24 cellular contexts compared by ENCODE assay signal in genomic region chr2:179201884-179202283, GRCh38.
A peak's percentile ranks its signal among the peaks of the same experiment; 100 is the strongest.
DNase-seq lines count a peak whose midpoint lies in the region; ATAC-seq, FAIRE-seq and TF ChIP-seq lines count a peak whose summit lies in the region.
"Had no signal": no experiment of that assay in that cellular context is flagged by ENCODE, and none has a peak within 500 bp of the region (broad histone marks: within the 10 kb centered on the region; RNA-seq: fewer than 3 reads in every experiment).

No MANE protein-coding gene starts in this region.

- POLR2A ChIA-PET in HEK293 (lab: Yijun Ruan, JAX), result no interaction called here

- no peak overlapping the region for H3K4me3 Mint-ChIP-seq in immature natural killer cell
- H3K4me3 Mint-ChIP-seq: activated CD8-positive, alpha-beta memory T cell treated with anti-CD3 and anti-CD28 coated beads, Interleukin-2, amount 10 ng/mL, durations not matched to agents 7 days and 5 days; nephron had no signal

- peak; percentile 37 for DNase-seq in ACHN
- peak; percentile 34 for DNase-seq in RCC 7860 (ENCODE audit: low spot score)
- DNase-seq in fibroblast of the conjunctiva (ENCODE audit: low read depth), result peak; percentile 18
- no peak for DNase-seq in HuH-7 (ENCODE audit: low spot score)
- DNase-seq in immature natural killer cell, result no peak
- DNase-seq: activated CD4-positive, alpha-beta T cell treated with anti-CD3 and anti-CD28 coated beads for 1 hour; activated CD8-positive, alpha-beta memory T cell treated with anti-CD3 and anti-CD28 coated beads, Interleukin-2, amount 10 ng/mL, durations not matched to agents 7 days and 5 days; activated effector memory CD4-positive, alpha-beta T cell treated with Interleukin-2 at 50 U/mL for 16 hours; COR-L47; kidney glomerular epithelial cell; NCI-H1930; posterior cingulate gyrus; stimulated activated CD4-positive, alpha-beta T cell treated with anti-CD3 and anti-CD28 coated beads, Interleukin-4, amount 100 ng/mL, for 1 hour; T1000 had no signal

- FAIRE-seq in RCC 7860 (lab: Jason Lieb, UNC), result no peak
- FAIRE-seq: G401.6 had no signal

- no peak for TF ChIP-seq CTCF in HEK293 (tag by site-specific recombination; IDR thresholded peaks at IDR 0.05)

- peaks cover 6 to 24% (median 19%) of the 10 kb centered on the region in 6 donors for H3K9me3 Mint-ChIP-seq in immature natural killer cell

- no peaks in the 10 kb centered on the region for H3K4me1 ChIP-seq in HEK293 (ENCODE audit: control insufficient read depth, insufficient read depth, low read length)
- H3K4me1 ChIP-seq: HAP-1 had no signal

- CTCF ChIA-PET in HEK293 (lab: Yijun Ruan, JAX), result no interaction called here

- no peak overlapping the region for H3K27ac ChIP-seq in HEK293 (ENCODE audit: extremely low read depth, low read depth, low read length)
- H3K27ac ChIP-seq: skin epidermis had no signal

- peaks cover 0 to 33% of the 10 kb centered on the region in 2 donors for H3K4me1 Mint-ChIP-seq in immature natural killer cell
- H3K4me1 Mint-ChIP-seq: activated CD8-positive, alpha-beta memory T cell treated with anti-CD3 and anti-CD28 coated beads, Interleukin-2, amount 10 ng/mL, durations not matched to agents 7 days and 5 days; nephron had no signal

- peaks cover 0 to 1% (median 0%) of the 10 kb centered on the region in 3 donors for H3K27me3 Mint-ChIP-seq in immature natural killer cell (ENCODE audit: low read depth in 3 of 3)
- H3K27me3 Mint-ChIP-seq: activated CD8-positive, alpha-beta memory T cell treated with anti-CD3 and anti-CD28 coated beads, Interleukin-2, amount 10 ng/mL, durations not matched to agents 7 days and 5 days had no signal

- no peaks in the 10 kb centered on the region for H3K36me3 ChIP-seq in HEK293 (ENCODE audit: control insufficient read depth in 2 of 2, insufficient read depth in 1 of 2, low read length in 2 of 2)
- H3K36me3 ChIP-seq: HAP-1 had no signal

- in situ Hi-C loops in ACHN (cut with HindIII; ENCODE audit: low pct_ligation_motif_present, low pct_unique_long_range_greater_than_20kb, low sequenced_read_pairs), result no loop called here

- H3K36me3 Mint-ChIP-seq in immature natural killer cell, result peaks cover 0 to 14% (median 9%) of the 10 kb centered on the region in 3 donors

- no peaks in the 10 kb centered on the region for H3K9me3 ChIP-seq in HEK293 (ENCODE audit: control insufficient read depth, insufficient read depth, low read depth, low read length)

- no peak overlapping the region for H3K27ac Mint-ChIP-seq in immature natural killer cell
- H3K27ac Mint-ChIP-seq: activated CD8-positive, alpha-beta memory T cell treated with anti-CD3 and anti-CD28 coated beads, Interleukin-2, amount 10 ng/mL, durations not matched to agents 7 days and 5 days; nephron had no signal

- H3K4me3 ChIP-seq in HEK293 (ENCODE audit: low read depth, low read length), result no peak overlapping the region
- H3K4me3 ChIP-seq: HAP-1, skin epidermis had no signal

- ATAC-seq in HG03520 (IDR thresholded peaks at IDR 0.05; ENCODE audit: unreplicated experiment) (no peak), GM19395 (IDR thresholded peaks at IDR 0.05; ENCODE audit: unreplicated experiment) (no peak)
- ATAC-seq: activated CD8-positive, alpha-beta memory T cell treated with anti-CD3 and anti-CD28 coated beads, Interleukin-2, amount 10 ng/mL, durations not matched to agents 7 days and 5 days; esophagus mucosa; Panc1; SK-N-SH treated with all-trans-retinoic acid at 6 μM for 48 hours had no signal

TF ChIP-seq in HEK293, 187 proteins besides CTCF, POLR2A, EP300 and RAD21 (continues in another document):
- TF ChIP-seq ZNF132 (tag by site-specific recombination; IDR thresholded peaks at IDR 0.05; ENCODE audit: borderline replicate concordance) (no peak), ZNF324 (tag by site-specific recombination; IDR thresholded peaks at IDR 0.05) (no peak), FEZF1 (tag by site-specific recombination; IDR thresholded peaks at IDR 0.05) (no peak), SETDB1 (IDR thresholded peaks at IDR 0.05; ENCODE audit: insufficient read length, low read length) (peak; percentile 98), ZNF48 (tag by site-specific recombination; IDR thresholded peaks at IDR 0.05) (no peak), ZNF366 (tag by site-specific recombination; conservative IDR thresholded peaks at IDR 0.05) (no peak), ZBTB17 (tag by site-specific recombination; IDR thresholded peaks at IDR 0.05) (no peak), ZSCAN23 (tag by site-specific recombination; IDR thresholded peaks at IDR 0.05) (no peak), KLF16 (tag by site-specific recombination; IDR thresholded peaks at IDR 0.05) (no peak), PRDM2 (tag by site-specific recombination; IDR thresholded peaks at IDR 0.05; ENCODE audit: borderline replicate concordance) (no peak), TRIM28 (IDR thresholded peaks at IDR 0.05; ENCODE audit: borderline replicate concordance, low read length) (0 out of 2 replicates have a peak, but pooled peaks have one; percentile 57), ZNF843 (tag by site-specific recombination; IDR thresholded peaks at IDR 0.05) (no peak), ZNF280D (tag by site-specific recombination; IDR thresholded peaks at IDR 0.05) (0 out of 2 replicates have a peak, but pooled peaks have one; percentile 55), ZNF555 (tag by site-specific recombination; conservative IDR thresholded peaks at IDR 0.05) (no peak), ZNF239 (tag by site-specific recombination; IDR thresholded peaks at IDR 0.05) (no peak), ZNF488 (tag by site-specific recombination; IDR thresholded peaks at IDR 0.05) (no peak)

Comparison
In these comparisons a context has a peak if more than half of its experiments do, and no peak if none do; other contexts are left out.
1. DNase-seq: peak in ACHN (single experiment), RCC 7860 (single experiment) and fibroblast of the conjunctiva (single experiment); none in HuH-7 (single experiment) and immature natural killer cell (0 of 3).